In the genomic region with DNA sequence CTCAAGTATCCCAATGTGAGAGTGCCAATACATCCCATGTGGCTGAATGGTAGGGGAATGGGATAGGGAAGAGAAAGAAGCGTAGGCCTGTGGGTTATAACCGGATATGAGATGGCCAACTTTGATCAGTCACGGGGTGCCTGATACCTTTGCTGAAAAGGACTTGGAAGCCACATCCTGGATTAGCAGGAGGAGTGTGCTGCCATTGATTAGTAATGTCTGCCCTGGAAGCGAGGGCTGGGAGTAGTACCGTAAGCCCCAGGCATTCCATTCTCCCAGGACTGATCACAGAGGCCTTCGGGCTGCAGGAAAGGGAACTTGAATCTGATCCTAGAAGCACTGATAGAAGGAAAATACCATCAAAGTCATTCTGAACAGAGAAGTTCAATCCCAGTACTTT, we compare ENCODE assay signal across 23 cellular contexts.
"Had no signal": no experiment of that assay in that cellular context is flagged by ENCODE, and none has a peak within 500 bp of the region (broad histone marks: within the 10 kb centered on the region; RNA-seq: fewer than 3 reads in every experiment).

No MANE protein-coding gene starts in this region.

- H3K36me3 ChIP-seq: adrenal gland, neutrophil, ovary, prostate gland, vagina, WERI-Rb-1 had no signal

- ATAC-seq: activated T-helper 17 cell treated with anti-CD3 and anti-CD28 coated beads, Interleukin-2, amount 50 U/mL, for 72 hours; left cardiac atrium; stimulated activated naive B cell treated with anti-CD40 and anti-IgM and Interleukin-4, amounts not matched to agents 10 μg/mL and 1 μg/mL and 100 μg/mL, for 72 hours had no signal

- H3K27me3 ChIP-seq: adrenal gland, ovary, vagina had no signal

- H3K9me3 Mint-ChIP-seq: activated T-cell treated with anti-CD3 and anti-CD28 coated beads, Interleukin-2, amount 50 U/mL, for 24 hours; activated T-helper 17 cell treated with anti-CD3 and anti-CD28 coated beads, Interleukin-2, amount 50 U/mL, for 72 hours; nephron; stimulated activated naive B cell treated with anti-CD40 and anti-IgM and Interleukin-4, amounts not matched to agents 10 μg/mL and 1 μg/mL and 100 μg/mL, for 72 hours had no signal

- FAIRE-seq: bronchial epithelial cell, TTC549 had no signal

- H3K4me1 ChIP-seq: adrenal gland, prostate gland, vagina had no signal

- H3K4me3 Mint-ChIP-seq: activated naive CD8-positive, alpha-beta T cell; activated T-cell treated with anti-CD3 and anti-CD28 coated beads, Interleukin-2, amount 50 U/mL, for 24 hours; activated T-helper 17 cell treated with anti-CD3 and anti-CD28 coated beads, Interleukin-2, amount 50 U/mL, for 72 hours; nephron; stimulated activated naive B cell treated with anti-CD40 and anti-IgM and Interleukin-4, amounts not matched to agents 10 μg/mL and 1 μg/mL and 100 μg/mL, for 72 hours had no signal

- H3K27ac ChIP-seq: adrenal gland, coronary artery, neutrophil, ovary, prostate gland, vagina, WERI-Rb-1 had no signal

- H3K9me3 ChIP-seq: adrenal gland, neutrophil, ovary, prostate gland, vagina had no signal

- DNase-seq: activated CD4-positive, alpha-beta T cell treated with anti-CD3 and anti-CD28 coated beads, Interleukin-2, amount 50 U/mL, for 4 hours; activated CD8-positive, alpha-beta memory T cell treated with anti-CD3 and anti-CD28 coated beads for 24 hours; activated CD8-positive, alpha-beta memory T cell treated with anti-CD3 and anti-CD28 coated beads, Interleukin-2, amount 50 U/mL, for 4 hours; activated naive CD4-positive, alpha-beta T cell; activated T-cell treated with anti-CD3 and anti-CD28 coated beads, Interleukin-2, amount 50 U/mL, for 24 hours; adrenal gland; islet precursor cell; left cardiac atrium; ovary; stimulated activated CD4-positive, alpha-beta T cell treated with anti-CD3 and anti-CD28 coated beads, Interleukin-2, amount 100 ng/mL, for 48 hours; stimulated activated CD8-positive, alpha-beta memory T cell treated with anti-CD3 and anti-CD28 coated beads, Interleukin-4, amount 100 ng/mL, for 48 hours; stimulated activated naive B cell treated with anti-CD40 and anti-IgM and Interleukin-4, amounts not matched to agents 10 μg/mL and 1 μg/mL and 100 μg/mL, for 72 hours; trophoblast cell; WERI-Rb-1 had no signal

- H3K27ac Mint-ChIP-seq: activated naive CD8-positive, alpha-beta T cell; activated T-cell treated with anti-CD3 and anti-CD28 coated beads, Interleukin-2, amount 50 U/mL, for 24 hours; activated T-helper 17 cell treated with anti-CD3 and anti-CD28 coated beads, Interleukin-2, amount 50 U/mL, for 72 hours; stimulated activated naive B cell treated with anti-CD40 and anti-IgM and Interleukin-4, amounts not matched to agents 10 μg/mL and 1 μg/mL and 100 μg/mL, for 72 hours had no signal

- H3K4me3 ChIP-seq: adrenal gland, coronary artery, ovary, prostate gland, vagina had no signal

- H3K4me1 Mint-ChIP-seq: activated T-helper 17 cell treated with anti-CD3 and anti-CD28 coated beads, Interleukin-2, amount 50 U/mL, for 72 hours; stimulated activated naive B cell treated with anti-CD40 and anti-IgM and Interleukin-4, amounts not matched to agents 10 μg/mL and 1 μg/mL and 100 μg/mL, for 72 hours had no signal

- H3K36me3 Mint-ChIP-seq: activated naive CD8-positive, alpha-beta T cell; stimulated activated naive B cell treated with anti-CD40 and anti-IgM and Interleukin-4, amounts not matched to agents 10 μg/mL and 1 μg/mL and 100 μg/mL, for 72 hours had no signal
